Comparison of ENCODE assay signal across 10 cellular contexts in the genomic region with DNA sequence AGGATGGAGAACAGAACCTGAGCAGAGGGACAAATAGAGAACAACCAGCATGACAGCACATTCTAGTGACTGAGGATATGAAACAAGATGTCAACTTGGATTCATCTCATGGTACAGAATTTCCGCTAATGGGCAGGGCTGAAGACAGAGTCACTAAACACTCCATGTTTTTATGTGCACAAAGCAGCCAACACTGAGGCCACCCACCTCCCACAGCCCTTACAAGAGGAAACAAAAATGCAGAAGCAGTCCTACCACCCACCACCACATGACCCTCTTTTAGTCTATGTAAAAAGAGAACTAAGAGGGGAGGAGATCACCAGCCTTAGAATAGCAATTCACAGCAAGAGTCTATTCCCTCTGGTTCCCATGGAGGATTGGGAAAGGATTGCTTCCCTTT.
A peak's percentile ranks its signal among the peaks of the same experiment; 100 is the strongest.
DNase-seq lines count a peak whose midpoint lies in the region; ATAC-seq and TF ChIP-seq lines count a peak whose summit lies in the region.
"Had no signal": no experiment of that assay in that cellular context is flagged by ENCODE, and none has a peak within 500 bp of the region (broad histone marks: within the 10 kb centered on the region; RNA-seq: fewer than 3 reads in every experiment).

No MANE protein-coding gene starts in this region.

- TF ChIP-seq POLR2A in heart left ventricle (IDR thresholded peaks at IDR 0.05) (no peak), erythroblast (IDR thresholded peaks at IDR 0.05; ENCODE audit: low read length) (no peak)

- WGBS in heart left ventricle, 4 donors, result 86 to 98% (median 92%) methylated on average over 1 of the region's 1 CpG

- H3K4me3 Mint-ChIP-seq in type B pancreatic cell, result no peak overlapping the region

- H3K27me3 Mint-ChIP-seq in type B pancreatic cell, result peaks cover 3% of the 10 kb centered on the region

- peaks cover 13% of the 10 kb centered on the region for H3K4me1 Mint-ChIP-seq in type B pancreatic cell (ENCODE audit: unreplicated experiment)

- H3K36me3 Mint-ChIP-seq in type B pancreatic cell, result no peaks in the 10 kb centered on the region

- intact Hi-C loops in heart left ventricle (cut with DNase I), result no loop called here

- no peak overlapping the region for H3K27ac ChIP-seq in heart left ventricle
- H3K27ac ChIP-seq in right atrium auricular region, result no peak overlapping the region
- H3K27ac ChIP-seq: A549 had no signal

- H3K4me1 ChIP-seq in heart left ventricle (peaks cover 0 to 24% (median 5%) of the 10 kb centered on the region in 12 donors), right atrium auricular region (peaks cover 0 to 5% of the 10 kb centered on the region in 2 donors)
- H3K4me1 ChIP-seq: A549 had no signal

- H3K4me3 ChIP-seq in heart left ventricle (no peak overlapping the region), right atrium auricular region (no peak overlapping the region), H7 (ENCODE audit: insufficient read depth, low read depth, low read length) (no peak overlapping the region)
- H3K4me3 ChIP-seq: A549 had no signal

- no peaks in the 10 kb centered on the region for H3K27me3 ChIP-seq in heart left ventricle
- H3K27me3 ChIP-seq in right atrium auricular region, result no peaks in the 10 kb centered on the region
- no peaks in the 10 kb centered on the region; the same call in none of the 2 replicates for H3K27me3 ChIP-seq in H7 (ENCODE audit: control insufficient read depth, insufficient read depth, low read length)

- DNase-seq in heart left ventricle (peak in 2 of 5 donors; percentile 14 to 24), right atrium auricular region (ENCODE audit: low spot score) (no peak), SKM-1 (lab: John Stamatoyannopoulos, UW; ENCODE audit: unreplicated experiment) (peak; percentile 57), type B pancreatic cell (ENCODE audit: extremely low spot score, unreplicated experiment) (no peak), H7 (no peak), erythroblast (lab: John Stamatoyannopoulos, UW) (no peak), UCSD-AML1 (lab: John Stamatoyannopoulos, UW; ENCODE audit: unreplicated experiment) (no peak)
- DNase-seq: NCI-H1417 treated with DMSO at 0.1 percent for 48 hours had no signal

- no peaks in the 10 kb centered on the region for H3K9me3 Mint-ChIP-seq in type B pancreatic cell

- H3K36me3 ChIP-seq in heart left ventricle (no peaks in the 10 kb centered on the region), right atrium auricular region (no peaks in the 10 kb centered on the region), H7 (replicated peaks; ENCODE audit: control insufficient read depth, insufficient read depth, low read length) (no peaks in the 10 kb centered on the region)

- H3K9me3 ChIP-seq in heart left ventricle (no peaks in the 10 kb centered on the region), right atrium auricular region (no peaks in the 10 kb centered on the region)
- H3K9me3 ChIP-seq: A549 had no signal

- TF ChIP-seq CTCF in heart left ventricle (IDR thresholded peaks at IDR 0.05) (no peak), right atrium auricular region (IDR thresholded peaks at IDR 0.05) (no peak), type B pancreatic cell (conservative IDR thresholded peaks at IDR 0.05) (no peak)

- ATAC-seq in heart left ventricle (peak; percentile 49 to 78 (median 66)), HG03039 (IDR thresholded peaks at IDR 0.05; ENCODE audit: unreplicated experiment) (peak; percentile 78)
- ATAC-seq: A549 had no signal

- H3K27ac Mint-ChIP-seq in type B pancreatic cell, result peak overlapping the region; percentile 9
